10 cellular contexts compared by ENCODE assay signal in genomic region chr3:120773932-120774331, GRCh38. TPM values are rescaled to one million over a fixed set of nuclear protein-coding genes. Genes with fewer than 3 reads are reported as not detected.
DNase-seq lines count a peak whose midpoint lies in the region; ATAC-seq and TF ChIP-seq lines count a peak whose summit lies in the region.
"Had no signal": no experiment of that assay in that cellular context is flagged by ENCODE, and none has a peak within 500 bp of the region (broad histone marks: within the 10 kb centered on the region; RNA-seq: fewer than 3 reads in every experiment).

No MANE protein-coding gene starts in this region.

- in situ Hi-C loops in brain microvascular endothelial cell (cut with HindIII; ENCODE audit: low pct_ligation_motif_present, low sequenced_read_pairs), result no loop called here

- peak; percentile 32 for DNase-seq in brain microvascular endothelial cell
- DNase-seq in neural progenitor cell (ENCODE audit: low spot score), result no peak
- DNase-seq in NCI-H748 treated with DMSO at 0.1 percent for 48 hours (lab: John Stamatoyannopoulos, UW), result no peak
- DNase-seq in omental fat pad (ENCODE audit: low spot score), result no peak
- no peak for DNase-seq in uterus
- DNase-seq: nucleus accumbens had no signal

- H3K9me3 Mint-ChIP-seq in neural progenitor cell, result no peaks in the 10 kb centered on the region

- H4K20me1 ChIP-seq in neural progenitor cell (ENCODE audit: low read depth), result no peaks in the 10 kb centered on the region

- no peaks in the 10 kb centered on the region for H3K27me3 ChIP-seq in brain microvascular endothelial cell (replicated peaks)
- H3K27me3 ChIP-seq in neural progenitor cell, result no peaks in the 10 kb centered on the region
- no peaks in the 10 kb centered on the region for H3K27me3 ChIP-seq in uterus

- TF ChIP-seq CTCF in brain microvascular endothelial cell (IDR thresholded peaks at IDR 0.05; ENCODE audit: low read depth, low read length, missing control alignments) (no peak), neural progenitor cell (IDR thresholded peaks at IDR 0.05) (no peak), omental fat pad (IDR thresholded peaks at IDR 0.05) (no peak), uterus (IDR thresholded peaks at IDR 0.05) (no peak)

- no peaks in the 10 kb centered on the region for H3F3A ChIP-seq in neural progenitor cell (ENCODE audit: low read depth)

- no peaks in the 10 kb centered on the region for H3K4me1 Mint-ChIP-seq in neural progenitor cell

- H3K4me1 ChIP-seq in neural progenitor cell (no peaks in the 10 kb centered on the region), uterus (no peaks in the 10 kb centered on the region)

- H2AFZ ChIP-seq in neural progenitor cell (replicated peaks), result no peak overlapping the region

- H3K36me3 ChIP-seq in brain microvascular endothelial cell (replicated peaks) (no peaks in the 10 kb centered on the region), neural progenitor cell (peaks cover 7% of the 10 kb centered on the region), uterus (no peaks in the 10 kb centered on the region)

- no peaks in the 10 kb centered on the region for H3K9me3 ChIP-seq in neural progenitor cell (ENCODE audit: low read depth)
- H3K9me3 ChIP-seq in uterus, result no peaks in the 10 kb centered on the region

- no peak overlapping the region for H3K27ac ChIP-seq in brain microvascular endothelial cell
- H3K27ac ChIP-seq in neural progenitor cell, result no peak overlapping the region
- H3K27ac ChIP-seq in uterus, result no peak overlapping the region
- H3K27ac ChIP-seq: RWPE1 had no signal

- peak; percentile 95 for ATAC-seq in GM18502 (IDR thresholded peaks at IDR 0.05; ENCODE audit: poor library complexity, unreplicated experiment)
- peak; percentile 77 for ATAC-seq in GM21576 (IDR thresholded peaks at IDR 0.05; ENCODE audit: unreplicated experiment)
- peak; percentile 80 for ATAC-seq in HG03378 (IDR thresholded peaks at IDR 0.05; ENCODE audit: unreplicated experiment)
- ATAC-seq in omental fat pad (ENCODE audit: low FRiP score), result no peak

- no peak overlapping the region for H3K27ac Mint-ChIP-seq in neural progenitor cell

- TF ChIP-seq POLR2A in uterus (IDR thresholded peaks at IDR 0.05), result no peak

- intact Hi-C loops in uterus (cut with DNase I; ENCODE audit: low total_unique reads), result no loop called here

- H3K4me3 ChIP-seq in brain microvascular endothelial cell (ENCODE audit: low read depth, low read length) (no peak overlapping the region), neural progenitor cell (no peak overlapping the region), uterus (no peak overlapping the region)

- no peak overlapping the region for H3K4me2 ChIP-seq in neural progenitor cell

- no peak overlapping the region for H3K9ac ChIP-seq in neural progenitor cell

- H3K36me3 Mint-ChIP-seq in neural progenitor cell, result peaks cover 9% of the 10 kb centered on the region

- H3K79me2 ChIP-seq in neural progenitor cell (ENCODE audit: low read depth), result peaks cover 14% of the 10 kb centered on the region

- H3K4me3 Mint-ChIP-seq in neural progenitor cell, result no peak overlapping the region

- H3K27me3 Mint-ChIP-seq in neural progenitor cell (ENCODE audit: insufficient read depth, low read depth), result no peaks in the 10 kb centered on the region

RNA-seq across cellular contexts. Expression of gene GTF2E1, which starts 31.4 kb away (rescaled TPM):
- total RNA-seq in neural progenitor cell (ENCODE audit: low replicate concordance) (42.2 and 78.2 TPM in 2 replicates), omental fat pad (10 to 100 TPM in 2 of 4 donors, 1 to 10 TPM in 2; 7.0 to 16.9 (median 11.2) TPM), uterus (10 to 100 TPM; 11.0 to 38.5 (median 16.6) TPM)

RNA-seq across cellular contexts. Expression of gene RABL3, which starts 31.6 kb away (rescaled TPM):
- total RNA-seq in neural progenitor cell (ENCODE audit: low replicate concordance) (10.3 and 25.0 TPM in 2 replicates), omental fat pad (10 to 100 TPM; 15.3 to 24.3 (median 19.2) TPM), uterus (10 to 100 TPM in 3 of 4 donors, 1 to 10 TPM in 1; 9.1 to 54.6 (median 31.7) TPM)
